ENCODE assay signal across 8 cellular contexts in genomic region chr16:70523621-70524405, GRCh38. TPM values are rescaled to one million over a fixed set of nuclear protein-coding genes. Genes with fewer than 3 reads are reported as not detected.
DNase-seq lines count a peak whose midpoint lies in the region; ATAC-seq and TF ChIP-seq lines count a peak whose summit lies in the region.

Gene SF3B3, plus strand, starts transcription at chr16:70523816. Its CDS starts 2,841 bp downstream, at chr16:70526657.

- H3K4me3 Mint-ChIP-seq in activated naive CD8-positive, alpha-beta T cell, result peak within 1 kb of the TSS; percentile 97

- intact Hi-C loops in Right ventricle myocardium inferior (cut with DNase I) (loop anchor here (5.0 kb wide), 1 partner anchor 248 kb away; no protein-coding TSS in a partner anchor), ovary (cut with DNase I) (no loop called here)

- TF ChIP-seq EP300 in ovary (IDR thresholded peaks at IDR 0.05) (no peak), tibial nerve (IDR thresholded peaks at IDR 0.05) (peak; percentile 49 to 85)

- H3K36me3 ChIP-seq in MG63 (peaks cover 31% of the 10 kb centered on the region), ovary (no peaks in the 10 kb centered on the region), tibial nerve (peaks cover 0 to 27% (median under 1%) of the 10 kb centered on the region in 3 donors)

- peaks cover 8% of the 10 kb centered on the region for H3K4me1 ChIP-seq in ovary (ENCODE audit: insufficient read depth)
- peaks cover 0 to 62% (median 25%) of the 10 kb centered on the region in 4 donors for H3K4me1 ChIP-seq in tibial nerve

- no peaks in the 10 kb centered on the region for H3K27me3 Mint-ChIP-seq in activated naive CD8-positive, alpha-beta T cell

- no peaks in the 10 kb centered on the region for H3K9me3 Mint-ChIP-seq in activated naive CD8-positive, alpha-beta T cell (ENCODE audit: low read depth)

- 0 to 1% (median 1%) methylated on average over 34 to 35 of the region's 35 CpGs for WGBS in ovary, 3 donors
- WGBS in tibial nerve, 2 donors, result 1% methylated on average over 35 of the region's 35 CpGs

- H3K4me3 ChIP-seq in MG63, result peak within 1 kb of the TSS; percentile 79
- peak within 1 kb of the TSS; percentile 90 for H3K4me3 ChIP-seq in ovary
- H3K4me3 ChIP-seq in tibial nerve, result peak within 1 kb of the TSS; percentile 69 to 83 (median 74)

- peak within 1 kb of the TSS; percentile 69 to 77 for H3K27ac ChIP-seq in ovary
- peak within 1 kb of the TSS; percentile 60 to 94 (median 86) for H3K27ac ChIP-seq in tibial nerve

- peaks cover 52% of the 10 kb centered on the region for H3K4me1 Mint-ChIP-seq in activated naive CD8-positive, alpha-beta T cell (ENCODE audit: low read depth)

- TF ChIP-seq POLR2A in ovary (IDR thresholded peaks at IDR 0.05), result peak; percentile 51
- TF ChIP-seq POLR2A in tibial nerve (IDR thresholded peaks at IDR 0.05), result peak in 1 of 2 donors; percentile 41

- H3K27me3 ChIP-seq in MG63 (no peaks in the 10 kb centered on the region), ovary (no peaks in the 10 kb centered on the region), tibial nerve (no peaks in the 10 kb centered on the region)

- H3K36me3 Mint-ChIP-seq in activated naive CD8-positive, alpha-beta T cell, result peaks cover 21% of the 10 kb centered on the region

- H3K9me3 ChIP-seq in MG63 (no peaks in the 10 kb centered on the region), ovary (no peaks in the 10 kb centered on the region), tibial nerve (no peaks in the 10 kb centered on the region)

- peak; percentile 87 for DNase-seq in DMS114 treated with DMSO at 0.1 percent for 48 hours (lab: John Stamatoyannopoulos, UW; ENCODE audit: unreplicated experiment)
- DNase-seq in MG63, result peak; percentile 29
- peak; percentile 89 for DNase-seq in SK-N-DZ (ENCODE audit: low spot score)
- DNase-seq in Right ventricle myocardium inferior (ENCODE audit: missing footprints), result peak; percentile 85
- peak; percentile 67 to 78 (median 72) for DNase-seq in ovary
- peak; percentile 50 to 73 for DNase-seq in tibial nerve (ENCODE audit: low spot score in 2 of 2)

- peak; percentile 40 for ATAC-seq in GM21786 (IDR thresholded peaks at IDR 0.05; ENCODE audit: unreplicated experiment)
- peak; percentile 89 for ATAC-seq in Right ventricle myocardium inferior

- no peak for TF ChIP-seq CTCF in ovary (IDR thresholded peaks at IDR 0.05)
- TF ChIP-seq CTCF in tibial nerve (IDR thresholded peaks at IDR 0.05), result no peak

- H3K27ac Mint-ChIP-seq in activated naive CD8-positive, alpha-beta T cell, result peak within 1 kb of the TSS; percentile 99

RNA-seq across cellular contexts. Expression of gene SF3B3, which starts in this region (rescaled TPM):
- 23.0 and 35.7 TPM in 2 replicates for total RNA-seq in MG63 (2014; rRNA removed; shearing (Covaris generic); ENCODE audit: low replicate concordance)
- 102 and 189 TPM in 2 replicates for polyA plus RNA-seq in SK-N-DZ (2014; cell fraction: cytosol; rRNA removed)
- polyA plus RNA-seq in SK-N-DZ (2014; cell fraction: nucleus; rRNA removed), result 158 and 172 TPM in 2 replicates
- total RNA-seq in Right ventricle myocardium inferior, result 131 TPM
- 100 to 1,000 TPM in 6 of 7 donors, 10 to 100 TPM in 1; 76.1 to 322 (median 282) TPM for total RNA-seq in ovary
- 100 to 1,000 TPM; 104 to 326 TPM for polyA plus RNA-seq in ovary
- 100 to 1,000 TPM; 103 to 132 (median 119) TPM for total RNA-seq in tibial nerve

Comparison
In these comparisons a context has a peak if more than half of its experiments do, and no peak if none do; other contexts are left out.
1. Peak in every context shown above with its lines: DNase-seq, ATAC-seq, H3K4me3 ChIP-seq and H3K27ac ChIP-seq.
2. DNase-seq: peak in every context shown above with its lines; median percentile 89 in SK-N-DZ; 87 in DMS114 treated with DMSO at 0.1 percent for 48 hours; 85 in Right ventricle myocardium inferior; 72 in ovary; 62 in tibial nerve; 29 in MG63.